ENCODE assay signal across 1 cellular context in the genomic region with DNA sequence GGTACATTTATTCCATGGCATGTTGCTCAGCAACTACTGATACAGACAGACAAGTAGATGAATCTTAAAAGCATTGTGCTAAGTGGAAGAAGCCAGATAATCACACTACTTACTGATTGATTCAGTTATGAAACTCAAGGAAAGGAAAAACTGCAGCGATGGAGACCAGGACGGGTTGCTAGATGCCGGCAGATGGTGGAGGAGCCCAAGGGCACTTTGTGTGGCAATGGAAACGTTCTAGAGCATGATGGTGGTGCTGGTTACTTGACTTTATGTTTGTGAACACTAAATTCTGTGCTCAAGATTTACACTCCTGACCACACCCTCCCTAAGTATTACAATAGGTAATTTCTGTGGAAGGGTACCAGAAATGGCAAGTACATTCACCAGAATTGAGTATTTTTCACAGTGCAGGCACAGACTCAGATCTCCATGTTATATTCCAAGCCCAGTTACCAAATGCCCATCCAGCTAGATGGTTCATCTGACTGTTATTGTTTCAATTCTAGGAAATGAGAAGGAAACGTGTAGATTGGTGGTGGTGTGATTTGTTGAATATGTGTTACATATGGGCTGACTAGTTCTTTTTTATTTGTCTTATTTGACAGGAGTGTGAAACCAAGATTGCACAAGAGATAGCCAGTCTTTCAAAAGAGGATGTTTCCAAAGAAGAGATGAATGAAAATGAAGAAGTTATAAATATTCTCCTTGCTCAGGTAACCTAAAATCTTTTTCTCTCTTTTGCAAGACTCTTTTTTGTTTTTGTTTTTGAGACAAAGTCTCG.
TF ChIP-seq lines count a peak whose summit lies in the region.

No MANE protein-coding gene starts in this region.

TF ChIP-seq in HepG2, 621 proteins besides CTCF, POLR2A, EP300 and RAD21:
- TF ChIP-seq THAP7 (CRISPR knock-in tag; IDR thresholded peaks at IDR 0.05) (no peak), CEBPB (IDR thresholded peaks at IDR 0.05; ENCODE audit: borderline replicate concordance, low read depth, low read length) (peak; percentile 49; the same call in 1 of the 2 replicates), GABPB1 (CRISPR knock-in tag; IDR thresholded peaks at IDR 0.05) (no peak)
